Comparison of ENCODE assay signal across 8 cellular contexts in genomic region chr12:47990351-47991105, GRCh38.
A peak's percentile ranks its signal among the peaks of the same experiment; 100 is the strongest.
DNase-seq lines count a peak whose midpoint lies in the region; ATAC-seq and TF ChIP-seq lines count a peak whose summit lies in the region.

No MANE protein-coding gene starts in this region.

- no peaks in the 10 kb centered on the region for H3K9me3 ChIP-seq in WERI-Rb-1 (ENCODE audit: severe bottlenecking)

- no peak overlapping the region for H3K4me3 ChIP-seq in WERI-Rb-1 (ENCODE audit: low read depth, low read length)

- H3K27ac ChIP-seq in WERI-Rb-1 = peak overlapping the region; percentile 87

- no peaks in the 10 kb centered on the region for H3K36me3 ChIP-seq in WERI-Rb-1

- DNase-seq in NCI-H82 (lab: John Stamatoyannopoulos, UW) = peak; percentile 20
- no peak for DNase-seq in NCI-H82 treated with DMSO at 0.1 percent for 48 hours (lab: John Stamatoyannopoulos, UW; ENCODE audit: unreplicated experiment)
- no peak for DNase-seq in WERI-Rb-1
- DNase-seq in iris pigment epithelial cell (ENCODE audit: low read depth) = peak; percentile 12
- no peak for DNase-seq in RPMI8226
- DNase-seq in hepatic stellate cell (ENCODE audit: low spot score) = no peak
- DNase-seq in SHP77 treated with DMSO at 0.1 percent for 48 hours (lab: John Stamatoyannopoulos, UW) = no peak

- no peak for TF ChIP-seq CTCF in WERI-Rb-1 (IDR thresholded peaks at IDR 0.05; ENCODE audit: low read depth, low read length)

- peak; percentile 88 for ATAC-seq in HG03097 (IDR thresholded peaks at IDR 0.05; ENCODE audit: low FRiP score, unreplicated experiment)

- no peaks in the 10 kb centered on the region for H3K27me3 ChIP-seq in WERI-Rb-1 (ENCODE audit: insufficient read depth, low read depth, severe bottlenecking)

Comparison
In these comparisons a context has a peak if more than half of its experiments do, and no peak if none do; other contexts are left out.
1. DNase-seq: peak in NCI-H82 (single experiment) and iris pigment epithelial cell (single experiment); none in NCI-H82 treated with DMSO at 0.1 percent for 48 hours (single experiment), WERI-Rb-1 (single experiment), RPMI8226 (single experiment), hepatic stellate cell (single experiment) and SHP77 treated with DMSO at 0.1 percent for 48 hours (single experiment).